Comparison of ENCODE assay signal across 27 cellular contexts in genomic region chr1:67465371-67465770, GRCh38. TPM values are rescaled to one million over a fixed set of nuclear protein-coding genes. Genes with fewer than 3 reads are reported as not detected.
DNase-seq lines count a peak whose midpoint lies in the region; ATAC-seq, FAIRE-seq and TF ChIP-seq lines count a peak whose summit lies in the region.
"Had no signal": no experiment of that assay in that cellular context is flagged by ENCODE, and none has a peak within 500 bp of the region (broad histone marks: within the 10 kb centered on the region; RNA-seq: fewer than 3 reads in every experiment).

No MANE protein-coding gene starts in this region.

- H3K9ac ChIP-seq in keratinocyte (ENCODE audit: control insufficient read depth, extremely low read depth, insufficient read depth, low read length) (no peak overlapping the region), mesenchymal stem cell (ENCODE audit: low read length) (no peak overlapping the region)
- H3K9ac ChIP-seq: BLaER1, GM23248 had no signal

- H3K9me3 Mint-ChIP-seq in chondrocyte (ENCODE audit: low read depth) (no peaks in the 10 kb centered on the region), osteocyte (ENCODE audit: unreplicated experiment) (no peaks in the 10 kb centered on the region)
- H3K9me3 Mint-ChIP-seq in activated naive CD8-positive, alpha-beta T cell treated with anti-CD3 and anti-CD28 coated beads, Interleukin-2, amount 50 U/mL, for 24 hours, result no peaks in the 10 kb centered on the region
- no peaks in the 10 kb centered on the region for H3K9me3 Mint-ChIP-seq in activated CD4-positive, alpha-beta memory T cell treated with anti-CD3 and anti-CD28 coated beads for 36 hours
- H3K9me3 Mint-ChIP-seq: CD4-positive, CD25-positive, alpha-beta regulatory T cell had no signal

- H2BK15ac ChIP-seq in mesenchymal stem cell (ENCODE audit: low read depth, poor library complexity, severe bottlenecking), result no peak overlapping the region

- no peak overlapping the region for H2BK12ac ChIP-seq in mesenchymal stem cell (ENCODE audit: low read length in 2 of 2)

- H3K23ac ChIP-seq in mesenchymal stem cell (ENCODE audit: low read length in 2 of 2), result no peak overlapping the region

- no peak overlapping the region for H2AK5ac ChIP-seq in mesenchymal stem cell (ENCODE audit: low read length, severe bottlenecking)

- H3K18ac ChIP-seq in mesenchymal stem cell (ENCODE audit: low read depth in 1 of 2, low read length in 2 of 2), result no peak overlapping the region

- peaks cover 36% of the 10 kb centered on the region for H3K4me1 ChIP-seq in keratinocyte (ENCODE audit: control insufficient read depth, extremely low read depth, insufficient read depth, low read length)
- H3K4me1 ChIP-seq in gastrocnemius medialis, result peaks cover 40 to 44% of the 10 kb centered on the region in 2 donors
- no peaks in the 10 kb centered on the region for H3K4me1 ChIP-seq in mesenchymal stem cell (ENCODE audit: control insufficient read depth, insufficient read depth, low read depth, low read length)
- H3K4me1 ChIP-seq: BLaER1 had no signal

- peak; percentile 17 for FAIRE-seq in keratinocyte (lab: Jason Lieb, UNC)
- FAIRE-seq: A204.1, GM18507, K562 had no signal

- no peak for TF ChIP-seq CTCF in chondrocyte (IDR thresholded peaks at IDR 0.05)
- no peak for TF ChIP-seq CTCF in keratinocyte (optimal IDR thresholded peaks at IDR 0.05 in 1 of 3, IDR thresholded peaks at IDR 0.05 in 1 of 3, conservative IDR thresholded peaks at IDR 0.05 in 1 of 3; ENCODE audit: extremely low read depth in 1 of 3, insufficient read depth in 2 of 3, low read length in 3 of 3)
- no peak for TF ChIP-seq CTCF in gastrocnemius medialis (IDR thresholded peaks at IDR 0.05 in 4 of 5, conservative IDR thresholded peaks at IDR 0.05 in 1 of 5)
- no peak for TF ChIP-seq CTCF in osteocyte (IDR thresholded peaks at IDR 0.05)

- no peak overlapping the region for H3K4me2 ChIP-seq in keratinocyte (ENCODE audit: control insufficient read depth, extremely low read depth, insufficient read depth, low read depth, low read length)
- no peak overlapping the region for H3K4me2 ChIP-seq in mesenchymal stem cell (ENCODE audit: low read length, poor library complexity, severe bottlenecking)
- H3K4me2 ChIP-seq: BLaER1 had no signal

- no peaks in the 10 kb centered on the region for H3K79me1 ChIP-seq in mesenchymal stem cell (replicated peaks; ENCODE audit: low read length, poor library complexity, severe bottlenecking)

- no peak overlapping the region for H3K4me3 ChIP-seq in MG63
- no peak overlapping the region for H3K4me3 ChIP-seq in keratinocyte (ENCODE audit: control insufficient read depth in 2 of 3, extremely low read depth in 1 of 3, insufficient read depth in 2 of 3, low read depth in 1 of 3, low read length in 3 of 3)
- no peak overlapping the region for H3K4me3 ChIP-seq in gastrocnemius medialis
- no peak overlapping the region for H3K4me3 ChIP-seq in mesenchymal stem cell (ENCODE audit: insufficient read depth in 1 of 2, low read depth in 1 of 2, low read length in 2 of 2)
- H3K4me3 ChIP-seq: BLaER1, GM23248, K562 had no signal

- no peaks in the 10 kb centered on the region for H4K20me1 ChIP-seq in keratinocyte (ENCODE audit: control insufficient read depth, extremely low read depth, insufficient read depth, low read length)
- H4K20me1 ChIP-seq: BLaER1 had no signal

- 94% methylated on average over 3 of the region's 4 CpGs for WGBS in mesenchymal stem cell

- ATAC-seq in gastrocnemius medialis, result no peak
- no peak for ATAC-seq in activated naive CD8-positive, alpha-beta T cell treated with anti-CD3 and anti-CD28 coated beads, Interleukin-2, amount 50 U/mL, for 24 hours
- ATAC-seq: K562 had no signal

- H4K91ac ChIP-seq in mesenchymal stem cell (ENCODE audit: low read length), result no peak overlapping the region

- DNase-seq in MG63, result peak; percentile 36
- DNase-seq in chondrocyte (ENCODE audit: low spot score), result no peak
- no peak for DNase-seq in keratinocyte (ENCODE audit: low read depth, low spot score)
- DNase-seq in gastrocnemius medialis, result no peak
- DNase-seq in activated naive CD8-positive, alpha-beta T cell treated with anti-CD3 and anti-CD28 coated beads, Interleukin-2, amount 50 U/mL, for 24 hours, result no peak
- no peak for DNase-seq in mesenchymal stem cell
- DNase-seq in osteocyte (ENCODE audit: extremely low spot score, unreplicated experiment), result no peak
- DNase-seq in activated CD4-positive, alpha-beta memory T cell treated with anti-CD3 and anti-CD28 coated beads for 36 hours, result no peak
- DNase-seq: CD4-positive, CD25-positive, alpha-beta regulatory T cell; COR-L47; DMS53; GM23248; H7; Kasumi-1; NCI-H1105 treated with DMSO at 0.1 percent for 48 hours; NCI-H146; NCI-H1930; NCI-H2107; NCI-H446; NCI-H524 treated with DMSO at 0.1 percent for 48 hours; NCI-H774; SHP77 had no signal

- H3K9me1 ChIP-seq in keratinocyte (ENCODE audit: control insufficient read depth, extremely low read depth, insufficient read depth, low read length), result no peaks in the 10 kb centered on the region

- H3K27me3 ChIP-seq in MG63 (no peaks in the 10 kb centered on the region), keratinocyte (ENCODE audit: control insufficient read depth, extremely low read depth, insufficient read depth, low read length) (no peaks in the 10 kb centered on the region), gastrocnemius medialis (no peaks in the 10 kb centered on the region), mesenchymal stem cell (ENCODE audit: control insufficient read depth in 1 of 2, insufficient read depth in 1 of 2, low read length in 2 of 2) (peaks cover 5 to 9% of the 10 kb centered on the region in 2 experiments)
- H3K27me3 ChIP-seq: BLaER1 had no signal

- no peak overlapping the region for H3K4ac ChIP-seq in mesenchymal stem cell (ENCODE audit: low read depth in 1 of 2, low read length in 2 of 2)

- intact Hi-C loops in gastrocnemius medialis (cut with DNase I; ENCODE audit: low total_unique reads), result no loop called here
- intact Hi-C loops in activated CD4-positive, alpha-beta memory T cell treated with anti-CD3 and anti-CD28 coated beads for 36 hours (cut with micrococcal nuclease), result no loop called here

- CTCF ChIA-PET in activated CD4-positive, alpha-beta memory T cell treated with anti-CD3 and anti-CD28 coated beads for 36 hours (lab: Charles Lee), result no interaction called here

- H3K79me2 ChIP-seq in keratinocyte (ENCODE audit: control insufficient read depth, insufficient read depth, low read length), result no peaks in the 10 kb centered on the region

- dilution Hi-C loops in keratinocyte (cut with MboI; ENCODE audit: extremely low pct_ligation_motif_present, low sequenced_read_pairs), result no loop called here

- H2BK120ac ChIP-seq in mesenchymal stem cell (ENCODE audit: low read depth, low read length), result no peak overlapping the region

- H2AFZ ChIP-seq in keratinocyte (ENCODE audit: control insufficient read depth, low read length) (no peak overlapping the region), mesenchymal stem cell (ENCODE audit: low read depth, low read length) (no peak overlapping the region)
- H2AFZ ChIP-seq: GM23248 had no signal

- H4K8ac ChIP-seq in mesenchymal stem cell (ENCODE audit: low read length), result no peak overlapping the region

- H3K36me3 ChIP-seq in MG63, result no peaks in the 10 kb centered on the region
- H3K36me3 ChIP-seq in keratinocyte (ENCODE audit: control insufficient read depth in 2 of 2, extremely low read depth in 1 of 2, insufficient read depth in 2 of 2, low read length in 2 of 2), result no peaks in the 10 kb centered on the region
- H3K36me3 ChIP-seq in gastrocnemius medialis, result no peaks in the 10 kb centered on the region
- H3K36me3 ChIP-seq in mesenchymal stem cell (ENCODE audit: control insufficient read depth in 1 of 2, insufficient read depth in 2 of 2, low read depth in 1 of 2, low read length in 2 of 2), result no peaks in the 10 kb centered on the region
- H3K36me3 ChIP-seq: BLaER1 had no signal

- H3K27ac ChIP-seq in keratinocyte (ENCODE audit: control insufficient read depth, insufficient read depth, low read length), result no peak overlapping the region
- peak overlapping the region; percentile 44 to 82 (median 63) for H3K27ac ChIP-seq in gastrocnemius medialis
- no peak overlapping the region for H3K27ac ChIP-seq in mesenchymal stem cell (ENCODE audit: low read length, poor library complexity, severe bottlenecking)
- H3K27ac ChIP-seq: BLaER1, GM23248, RWPE1 had no signal

- no peaks in the 10 kb centered on the region for H3K27me3 Mint-ChIP-seq in chondrocyte (ENCODE audit: low read depth)
- peaks cover 3% of the 10 kb centered on the region for H3K27me3 Mint-ChIP-seq in activated naive CD8-positive, alpha-beta T cell treated with anti-CD3 and anti-CD28 coated beads, Interleukin-2, amount 50 U/mL, for 24 hours
- H3K27me3 Mint-ChIP-seq in osteocyte (ENCODE audit: unreplicated experiment), result peaks cover 4% of the 10 kb centered on the region
- H3K27me3 Mint-ChIP-seq in activated CD4-positive, alpha-beta memory T cell treated with anti-CD3 and anti-CD28 coated beads for 36 hours, result peaks cover 2% of the 10 kb centered on the region
- H3K27me3 Mint-ChIP-seq: CD4-positive, CD25-positive, alpha-beta regulatory T cell had no signal

- POLR2A ChIA-PET in activated CD4-positive, alpha-beta memory T cell treated with anti-CD3 and anti-CD28 coated beads for 36 hours (lab: Charles Lee), result no interaction called here

- TF ChIP-seq POLR2A in gastrocnemius medialis (IDR thresholded peaks at IDR 0.05), result no peak

- H3K14ac ChIP-seq in mesenchymal stem cell (ENCODE audit: low read length in 2 of 2), result no peak overlapping the region

- H3K27ac Mint-ChIP-seq in chondrocyte (ENCODE audit: unreplicated experiment) (peak overlapping the region; percentile 29), osteocyte (ENCODE audit: unreplicated experiment) (no peak overlapping the region)
- no peak overlapping the region for H3K27ac Mint-ChIP-seq in activated naive CD8-positive, alpha-beta T cell treated with anti-CD3 and anti-CD28 coated beads, Interleukin-2, amount 50 U/mL, for 24 hours
- no peak overlapping the region for H3K27ac Mint-ChIP-seq in activated CD4-positive, alpha-beta memory T cell treated with anti-CD3 and anti-CD28 coated beads for 36 hours
- H3K27ac Mint-ChIP-seq: CD4-positive, CD25-positive, alpha-beta regulatory T cell had no signal

- H3K9me3 ChIP-seq in MG63, result no peaks in the 10 kb centered on the region
- no peaks in the 10 kb centered on the region for H3K9me3 ChIP-seq in keratinocyte (ENCODE audit: control insufficient read depth, low read depth, low read length)
- H3K9me3 ChIP-seq in gastrocnemius medialis, result no peaks in the 10 kb centered on the region
- H3K9me3 ChIP-seq in mesenchymal stem cell (ENCODE audit: control insufficient read depth, low read length), result no peaks in the 10 kb centered on the region
- H3K9me3 ChIP-seq: BLaER1 had no signal

- in situ Hi-C loops in gastrocnemius medialis (cut with MboI; ENCODE audit: low sequenced_read_pairs in 4 of 4), result no loop called here

- H3K36me3 Mint-ChIP-seq in chondrocyte (ENCODE audit: low read depth) (no peaks in the 10 kb centered on the region), osteocyte (ENCODE audit: unreplicated experiment) (no peaks in the 10 kb centered on the region)
- H3K36me3 Mint-ChIP-seq in activated naive CD8-positive, alpha-beta T cell treated with anti-CD3 and anti-CD28 coated beads, Interleukin-2, amount 50 U/mL, for 24 hours (ENCODE audit: low read depth), result no peaks in the 10 kb centered on the region
- H3K36me3 Mint-ChIP-seq in activated CD4-positive, alpha-beta memory T cell treated with anti-CD3 and anti-CD28 coated beads for 36 hours, result no peaks in the 10 kb centered on the region
- H3K36me3 Mint-ChIP-seq: CD4-positive, CD25-positive, alpha-beta regulatory T cell had no signal

- H3K4me1 Mint-ChIP-seq in chondrocyte (ENCODE audit: low read depth) (peaks cover 70% of the 10 kb centered on the region), osteocyte (ENCODE audit: unreplicated experiment) (peaks cover 13% of the 10 kb centered on the region)
- H3K4me1 Mint-ChIP-seq in activated naive CD8-positive, alpha-beta T cell treated with anti-CD3 and anti-CD28 coated beads, Interleukin-2, amount 50 U/mL, for 24 hours, result no peaks in the 10 kb centered on the region
- no peaks in the 10 kb centered on the region for H3K4me1 Mint-ChIP-seq in activated CD4-positive, alpha-beta memory T cell treated with anti-CD3 and anti-CD28 coated beads for 36 hours (ENCODE audit: low read depth)
- H3K4me1 Mint-ChIP-seq: CD4-positive, CD25-positive, alpha-beta regulatory T cell had no signal

- H2BK5ac ChIP-seq in mesenchymal stem cell (ENCODE audit: low read depth, low read length, poor library complexity, severe bottlenecking), result no peak overlapping the region

- no peak overlapping the region for H3K4me3 Mint-ChIP-seq in chondrocyte (ENCODE audit: unreplicated experiment)
- no peak overlapping the region for H3K4me3 Mint-ChIP-seq in activated naive CD8-positive, alpha-beta T cell treated with anti-CD3 and anti-CD28 coated beads, Interleukin-2, amount 50 U/mL, for 24 hours
- no peak overlapping the region for H3K4me3 Mint-ChIP-seq in osteocyte (ENCODE audit: unreplicated experiment)
- H3K4me3 Mint-ChIP-seq in activated CD4-positive, alpha-beta memory T cell treated with anti-CD3 and anti-CD28 coated beads for 36 hours, result no peak overlapping the region

RNA-seq across cellular contexts. Expression of gene SERBP1, which starts 35.2 kb away (rescaled TPM):
- 378 and 639 TPM in 2 replicates for total RNA-seq in MG63 (2014; rRNA removed; shearing (Covaris generic); ENCODE audit: low replicate concordance)
- 143 to 175 TPM (median 145 TPM) in 3 replicates for total RNA-seq in chondrocyte
- 197 to 352 TPM (median 286 TPM) in 3 replicates for polyA plus RNA-seq in keratinocyte
- 870 TPM for polyA plus RNA-seq in keratinocyte (2011; ENCODE audit: low read depth)
- 227 and 270 TPM in 2 replicates for polyA plus RNA-seq in keratinocyte (2011; cell fraction: cytosol; rRNA removed)
- polyA plus RNA-seq in keratinocyte (2011; cell fraction: nucleus; rRNA removed), result 120 and 203 TPM in 2 replicates
- polyA plus RNA-seq in keratinocyte (2012; ENCODE audit: low replicate concordance), result 161 and 304 TPM in 2 replicates
- 44.8 to 115 TPM (median 55.0 TPM) in 3 replicates for polyA minus RNA-seq in keratinocyte
- polyA minus RNA-seq in keratinocyte (2011; cell fraction: cytosol; rRNA and poly(A)+ RNA removed), result 241 TPM
- polyA minus RNA-seq in keratinocyte (2011; cell fraction: nucleus; rRNA and poly(A)+ RNA removed), result 47.8 and 84.2 TPM in 2 replicates
- 100 to 1,000 TPM; 249 to 353 (median 311) TPM for total RNA-seq in gastrocnemius medialis
- polyA plus RNA-seq in mesenchymal stem cell (2013, experiment 1 of 2), result 207 TPM
- polyA plus RNA-seq in mesenchymal stem cell (2013, experiment 2 of 2), result 206 TPM
- total RNA-seq in osteocyte, result 171 and 182 TPM in 2 replicates
- 100 to 1,000 TPM; 388 to 398 TPM for total RNA-seq in activated CD4-positive, alpha-beta memory T cell treated with anti-CD3 and anti-CD28 coated beads for 36 hours

Comparison
In these comparisons a context has a peak if more than half of its experiments do, and no peak if none do; other contexts are left out.
1. H3K27ac ChIP-seq: peak in gastrocnemius medialis (4 of 4); none in keratinocyte (single experiment) and mesenchymal stem cell (single experiment).